Comparison of ENCODE assay signal across 1 cellular context in the genomic region with DNA sequence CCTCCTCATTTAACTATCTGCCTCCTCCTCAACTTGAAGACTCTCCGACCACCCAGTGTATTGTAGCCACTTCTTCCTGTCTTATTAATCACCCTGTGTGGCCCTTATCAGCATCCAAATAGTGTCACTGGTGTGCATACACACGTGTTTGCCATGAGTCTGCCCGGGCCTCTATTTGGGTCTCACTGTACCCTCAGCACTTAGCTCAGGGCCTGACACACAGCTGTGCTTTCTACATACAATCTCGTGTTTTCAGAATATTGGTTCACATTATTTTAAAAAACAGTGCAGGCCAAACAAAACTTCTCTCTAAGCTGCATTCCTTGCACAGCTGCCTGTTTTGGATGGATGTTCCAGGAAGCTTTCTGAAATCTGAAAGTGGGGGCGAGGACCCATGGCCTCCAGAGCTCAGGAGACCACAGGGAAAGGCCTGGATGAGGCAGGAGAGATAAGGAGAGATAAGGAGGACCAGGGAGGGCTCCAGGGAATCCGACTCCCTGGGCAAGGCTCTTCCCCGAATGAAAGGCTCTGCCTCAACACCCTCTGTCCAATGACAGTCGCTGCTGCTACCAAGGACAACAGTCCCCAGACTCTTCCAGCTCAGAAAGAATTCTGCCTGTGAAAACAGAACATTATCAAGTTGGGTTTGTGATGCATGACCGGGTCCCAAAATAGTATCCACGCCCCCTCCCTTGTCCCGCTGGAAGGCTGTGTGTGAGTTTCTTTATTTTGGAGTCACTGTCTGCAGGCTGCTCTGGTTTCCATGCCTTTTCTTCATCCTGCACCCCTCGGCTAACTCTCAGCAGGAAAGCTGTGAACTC.
TF ChIP-seq lines count a peak whose summit lies in the region.

No MANE protein-coding gene starts in this region.

TF ChIP-seq in GM23338, 12 proteins besides CTCF, POLR2A, EP300 and RAD21:
- TF ChIP-seq, protein P1, sequence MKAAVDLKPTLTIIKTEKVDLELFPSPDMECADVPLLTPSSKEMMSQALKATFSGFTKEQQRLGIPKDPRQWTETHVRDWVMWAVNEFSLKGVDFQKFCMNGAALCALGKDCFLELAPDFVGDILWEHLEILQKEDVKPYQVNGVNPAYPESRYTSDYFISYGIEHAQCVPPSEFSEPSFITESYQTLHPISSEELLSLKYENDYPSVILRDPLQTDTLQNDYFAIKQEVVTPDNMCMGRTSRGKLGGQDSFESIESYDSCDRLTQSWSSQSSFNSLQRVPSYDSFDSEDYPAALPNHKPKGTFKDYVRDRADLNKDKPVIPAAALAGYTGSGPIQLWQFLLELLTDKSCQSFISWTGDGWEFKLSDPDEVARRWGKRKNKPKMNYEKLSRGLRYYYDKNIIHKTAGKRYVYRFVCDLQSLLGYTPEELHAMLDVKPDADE (IDR thresholded peaks at IDR 0.05), result no peak
- TF ChIP-seq NANOG (IDR thresholded peaks at IDR 0.05; ENCODE audit: borderline replicate concordance), result no peak
- no peak for TF ChIP-seq EZH2 (IDR thresholded peaks at IDR 0.05; ENCODE audit: low read depth, unreplicated experiment)
- no peak for TF ChIP-seq JUNB (IDR thresholded peaks at IDR 0.05; ENCODE audit: unreplicated experiment)
- TF ChIP-seq, protein P2, sequence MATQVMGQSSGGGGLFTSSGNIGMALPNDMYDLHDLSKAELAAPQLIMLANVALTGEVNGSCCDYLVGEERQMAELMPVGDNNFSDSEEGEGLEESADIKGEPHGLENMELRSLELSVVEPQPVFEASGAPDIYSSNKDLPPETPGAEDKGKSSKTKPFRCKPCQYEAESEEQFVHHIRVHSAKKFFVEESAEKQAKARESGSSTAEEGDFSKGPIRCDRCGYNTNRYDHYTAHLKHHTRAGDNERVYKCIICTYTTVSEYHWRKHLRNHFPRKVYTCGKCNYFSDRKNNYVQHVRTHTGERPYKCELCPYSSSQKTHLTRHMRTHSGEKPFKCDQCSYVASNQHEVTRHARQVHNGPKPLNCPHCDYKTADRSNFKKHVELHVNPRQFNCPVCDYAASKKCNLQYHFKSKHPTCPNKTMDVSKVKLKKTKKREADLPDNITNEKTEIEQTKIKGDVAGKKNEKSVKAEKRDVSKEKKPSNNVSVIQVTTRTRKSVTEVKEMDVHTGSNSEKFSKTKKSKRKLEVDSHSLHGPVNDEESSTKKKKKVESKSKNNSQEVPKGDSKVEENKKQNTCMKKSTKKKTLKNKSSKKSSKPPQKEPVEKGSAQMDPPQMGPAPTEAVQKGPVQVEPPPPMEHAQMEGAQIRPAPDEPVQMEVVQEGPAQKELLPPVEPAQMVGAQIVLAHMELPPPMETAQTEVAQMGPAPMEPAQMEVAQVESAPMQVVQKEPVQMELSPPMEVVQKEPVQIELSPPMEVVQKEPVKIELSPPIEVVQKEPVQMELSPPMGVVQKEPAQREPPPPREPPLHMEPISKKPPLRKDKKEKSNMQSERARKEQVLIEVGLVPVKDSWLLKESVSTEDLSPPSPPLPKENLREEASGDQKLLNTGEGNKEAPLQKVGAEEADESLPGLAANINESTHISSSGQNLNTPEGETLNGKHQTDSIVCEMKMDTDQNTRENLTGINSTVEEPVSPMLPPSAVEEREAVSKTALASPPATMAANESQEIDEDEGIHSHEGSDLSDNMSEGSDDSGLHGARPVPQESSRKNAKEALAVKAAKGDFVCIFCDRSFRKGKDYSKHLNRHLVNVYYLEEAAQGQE (IDR thresholded peaks at IDR 0.05; ENCODE audit: unreplicated experiment), result no peak
- TF ChIP-seq, protein P3, sequence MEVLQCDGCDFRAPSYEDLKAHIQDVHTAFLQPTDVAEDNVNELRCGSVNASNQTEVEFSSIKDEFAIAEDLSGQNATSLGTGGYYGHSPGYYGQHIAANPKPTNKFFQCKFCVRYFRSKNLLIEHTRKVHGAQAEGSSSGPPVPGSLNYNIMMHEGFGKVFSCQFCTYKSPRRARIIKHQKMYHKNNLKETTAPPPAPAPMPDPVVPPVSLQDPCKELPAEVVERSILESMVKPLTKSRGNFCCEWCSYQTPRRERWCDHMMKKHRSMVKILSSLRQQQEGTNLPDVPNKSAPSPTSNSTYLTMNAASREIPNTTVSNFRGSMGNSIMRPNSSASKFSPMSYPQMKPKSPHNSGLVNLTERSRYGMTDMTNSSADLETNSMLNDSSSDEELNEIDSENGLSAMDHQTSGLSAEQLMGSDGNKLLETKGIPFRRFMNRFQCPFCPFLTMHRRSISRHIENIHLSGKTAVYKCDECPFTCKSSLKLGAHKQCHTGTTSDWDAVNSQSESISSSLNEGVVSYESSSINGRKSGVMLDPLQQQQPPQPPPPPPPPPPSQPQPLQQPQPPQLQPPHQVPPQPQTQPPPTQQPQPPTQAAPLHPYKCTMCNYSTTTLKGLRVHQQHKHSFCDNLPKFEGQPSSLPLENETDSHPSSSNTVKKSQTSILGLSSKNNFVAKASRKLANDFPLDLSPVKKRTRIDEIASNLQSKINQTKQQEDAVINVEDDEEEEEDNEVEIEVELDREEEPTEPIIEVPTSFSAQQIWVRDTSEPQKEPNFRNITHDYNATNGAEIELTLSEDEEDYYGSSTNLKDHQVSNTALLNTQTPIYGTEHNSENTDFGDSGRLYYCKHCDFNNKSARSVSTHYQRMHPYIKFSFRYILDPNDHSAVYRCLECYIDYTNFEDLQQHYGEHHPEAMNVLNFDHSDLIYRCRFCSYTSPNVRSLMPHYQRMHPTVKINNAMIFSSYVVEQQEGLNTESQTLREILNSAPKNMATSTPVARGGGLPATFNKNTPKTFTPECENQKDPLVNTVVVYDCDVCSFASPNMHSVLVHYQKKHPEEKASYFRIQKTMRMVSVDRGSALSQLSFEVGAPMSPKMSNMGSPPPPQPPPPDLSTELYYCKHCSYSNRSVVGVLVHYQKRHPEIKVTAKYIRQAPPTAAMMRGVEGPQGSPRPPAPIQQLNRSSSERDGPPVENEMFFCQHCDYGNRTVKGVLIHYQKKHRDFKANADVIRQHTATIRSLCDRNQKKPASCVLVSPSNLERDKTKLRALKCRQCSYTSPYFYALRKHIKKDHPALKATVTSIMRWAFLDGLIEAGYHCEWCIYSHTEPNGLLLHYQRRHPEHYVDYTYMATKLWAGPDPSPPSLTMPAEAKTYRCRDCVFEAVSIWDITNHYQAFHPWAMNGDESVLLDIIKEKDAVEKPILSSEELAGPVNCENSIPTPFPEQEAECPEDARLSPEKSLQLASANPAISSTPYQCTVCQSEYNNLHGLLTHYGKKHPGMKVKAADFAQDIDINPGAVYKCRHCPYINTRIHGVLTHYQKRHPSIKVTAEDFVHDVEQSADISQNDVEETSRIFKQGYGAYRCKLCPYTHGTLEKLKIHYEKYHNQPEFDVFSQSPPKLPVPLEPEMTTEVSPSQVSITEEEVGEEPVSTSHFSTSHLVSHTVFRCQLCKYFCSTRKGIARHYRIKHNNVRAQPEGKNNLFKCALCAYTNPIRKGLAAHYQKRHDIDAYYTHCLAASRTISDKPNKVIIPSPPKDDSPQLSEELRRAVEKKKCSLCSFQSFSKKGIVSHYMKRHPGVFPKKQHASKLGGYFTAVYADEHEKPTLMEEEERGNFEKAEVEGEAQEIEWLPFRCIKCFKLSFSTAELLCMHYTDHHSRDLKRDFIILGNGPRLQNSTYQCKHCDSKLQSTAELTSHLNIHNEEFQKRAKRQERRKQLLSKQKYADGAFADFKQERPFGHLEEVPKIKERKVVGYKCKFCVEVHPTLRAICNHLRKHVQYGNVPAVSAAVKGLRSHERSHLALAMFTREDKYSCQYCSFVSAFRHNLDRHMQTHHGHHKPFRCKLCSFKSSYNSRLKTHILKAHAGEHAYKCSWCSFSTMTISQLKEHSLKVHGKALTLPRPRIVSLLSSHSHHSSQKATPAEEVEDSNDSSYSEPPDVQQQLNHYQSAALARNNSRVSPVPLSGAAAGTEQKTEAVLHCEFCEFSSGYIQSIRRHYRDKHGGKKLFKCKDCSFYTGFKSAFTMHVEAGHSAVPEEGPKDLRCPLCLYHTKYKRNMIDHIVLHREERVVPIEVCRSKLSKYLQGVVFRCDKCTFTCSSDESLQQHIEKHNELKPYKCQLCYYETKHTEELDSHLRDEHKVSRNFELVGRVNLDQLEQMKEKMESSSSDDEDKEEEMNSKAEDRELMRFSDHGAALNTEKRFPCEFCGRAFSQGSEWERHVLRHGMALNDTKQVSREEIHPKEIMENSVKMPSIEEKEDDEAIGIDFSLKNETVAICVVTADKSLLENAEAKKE (CRISPR knock-in tag; IDR thresholded peaks at IDR 0.05), result no peak
- no peak for TF ChIP-seq POLR2AphosphoS5 (IDR thresholded peaks at IDR 0.05; ENCODE audit: low read depth)
- TF ChIP-seq CREB1 (CRISPR knock-in tag; IDR thresholded peaks at IDR 0.05; ENCODE audit: low read depth), result no peak
- TF ChIP-seq ZNF331 (CRISPR knock-in tag; IDR thresholded peaks at IDR 0.05; ENCODE audit: low read depth), result no peak
- TF ChIP-seq STAT1 (IDR thresholded peaks at IDR 0.05; ENCODE audit: unreplicated experiment), result no peak
- TF ChIP-seq EZH2phosphoT487 (IDR thresholded peaks at IDR 0.05; ENCODE audit: unreplicated experiment), result no peak
- no peak for TF ChIP-seq ZNF114 (CRISPR knock-in tag; IDR thresholded peaks at IDR 0.05)
